In the genomic region with DNA sequence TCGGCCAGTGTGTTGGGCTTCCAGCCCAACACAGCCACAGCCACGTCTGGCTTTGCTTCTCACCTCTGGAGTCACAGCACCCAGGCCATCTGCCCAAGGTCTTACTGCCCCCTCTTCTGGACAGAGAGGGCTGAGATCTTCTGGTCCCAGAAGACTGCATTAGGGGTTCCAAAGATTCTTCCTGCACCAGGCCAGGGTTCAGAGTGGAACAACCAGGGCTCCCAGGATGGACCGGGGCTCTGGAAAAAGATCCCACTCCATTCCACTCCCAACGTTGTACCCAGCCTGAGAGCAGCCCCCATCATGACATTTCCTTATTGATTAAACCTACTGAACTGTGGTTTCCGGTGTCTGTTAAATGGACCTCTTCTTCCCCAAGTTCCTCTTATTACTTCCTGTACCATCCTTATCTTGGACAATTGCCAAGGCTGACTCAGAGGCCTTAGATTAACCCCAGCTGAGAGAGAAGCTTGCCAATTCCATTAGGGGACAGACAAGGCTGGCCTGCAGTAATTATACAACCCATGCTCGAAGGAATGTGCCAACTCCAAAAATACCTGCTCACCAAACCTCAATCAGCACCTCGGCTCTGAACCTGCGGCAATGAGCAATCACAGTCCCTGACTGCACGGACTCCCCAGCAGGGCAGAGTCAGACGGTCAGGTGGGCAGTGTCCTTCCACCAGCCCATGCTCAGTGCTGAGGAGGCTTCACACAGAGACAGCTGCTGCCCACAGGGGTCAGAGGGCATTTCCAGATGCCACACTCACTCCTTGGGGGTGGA, we compare ENCODE assay signal across 1 cellular context.
A peak's percentile ranks its signal among the peaks of the same experiment; 100 is the strongest.
TF ChIP-seq lines count a peak whose summit lies in the region.

No MANE protein-coding gene starts in this region.

TF ChIP-seq in HEK293, 187 proteins besides CTCF, POLR2A, EP300 and RAD21 (continued from another document):
- TF ChIP-seq ZSCAN4 (tag by site-specific recombination; IDR thresholded peaks at IDR 0.05) = no peak
- peak; percentile 91; the same call in 1 of the 2 replicates for TF ChIP-seq ZNF660 (tag by site-specific recombination; IDR thresholded peaks at IDR 0.05)
- TF ChIP-seq, protein P1, sequence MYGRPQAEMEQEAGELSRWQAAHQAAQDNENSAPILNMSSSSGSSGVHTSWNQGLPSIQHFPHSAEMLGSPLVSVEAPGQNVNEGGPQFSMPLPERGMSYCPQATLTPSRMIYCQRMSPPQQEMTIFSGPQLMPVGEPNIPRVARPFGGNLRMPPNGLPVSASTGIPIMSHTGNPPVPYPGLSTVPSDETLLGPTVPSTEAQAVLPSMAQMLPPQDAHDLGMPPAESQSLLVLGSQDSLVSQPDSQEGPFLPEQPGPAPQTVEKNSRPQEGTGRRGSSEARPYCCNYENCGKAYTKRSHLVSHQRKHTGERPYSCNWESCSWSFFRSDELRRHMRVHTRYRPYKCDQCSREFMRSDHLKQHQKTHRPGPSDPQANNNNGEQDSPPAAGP (tag by site-specific recombination; IDR thresholded peaks at IDR 0.05) = no peak
- TF ChIP-seq ZNF529 (tag by site-specific recombination; IDR thresholded peaks at IDR 0.05; ENCODE audit: insufficient replicate concordance) = no peak
- no peak for TF ChIP-seq ZBTB48 (tag by site-specific recombination; IDR thresholded peaks at IDR 0.05)
- no peak for TF ChIP-seq ZNF16 (tag by site-specific recombination; IDR thresholded peaks at IDR 0.05; ENCODE audit: low read depth)
- no peak for TF ChIP-seq SP3 (tag by site-specific recombination; IDR thresholded peaks at IDR 0.05)
- no peak for TF ChIP-seq MYNN (tag by site-specific recombination; IDR thresholded peaks at IDR 0.05; ENCODE audit: borderline replicate concordance)
- TF ChIP-seq ZNF266 (tag by site-specific recombination; IDR thresholded peaks at IDR 0.05; ENCODE audit: low read depth) = no peak
- TF ChIP-seq, protein P2, sequence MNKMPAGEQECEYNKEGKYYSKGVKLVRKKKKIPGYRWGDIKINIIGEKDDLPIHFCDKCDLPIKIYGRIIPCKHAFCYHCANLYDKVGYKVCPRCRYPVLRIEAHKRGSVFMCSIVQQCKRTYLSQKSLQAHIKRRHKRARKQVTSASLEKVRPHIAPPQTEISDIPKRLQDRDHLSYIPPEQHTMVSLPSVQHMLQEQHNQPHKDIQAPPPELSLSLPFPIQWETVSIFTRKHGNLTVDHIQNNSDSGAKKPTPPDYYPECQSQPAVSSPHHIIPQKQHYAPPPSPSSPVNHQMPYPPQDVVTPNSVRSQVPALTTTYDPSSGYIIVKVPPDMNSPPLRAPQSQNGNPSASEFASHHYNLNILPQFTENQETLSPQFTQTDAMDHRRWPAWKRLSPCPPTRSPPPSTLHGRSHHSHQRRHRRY (tag by site-specific recombination; IDR thresholded peaks at IDR 0.05) = no peak
- TF ChIP-seq ZNF140 (tag by site-specific recombination; IDR thresholded peaks at IDR 0.05) = no peak
- TF ChIP-seq RBAK (tag by site-specific recombination; IDR thresholded peaks at IDR 0.05) = no peak
- TF ChIP-seq GLI4 (tag by site-specific recombination; IDR thresholded peaks at IDR 0.05) = no peak
- TF ChIP-seq SCRT1 (tag by site-specific recombination; IDR thresholded peaks at IDR 0.05; ENCODE audit: borderline replicate concordance) = no peak
